19 cellular contexts compared by ENCODE assay signal in genomic region chr14:77200406-77200985, GRCh38. TPM values are rescaled to one million over a fixed set of nuclear protein-coding genes. Genes with fewer than 3 reads are reported as not detected.
DNase-seq lines count a peak whose midpoint lies in the region; ATAC-seq, FAIRE-seq and TF ChIP-seq lines count a peak whose summit lies in the region.
"Had no signal": no experiment of that assay in that cellular context is flagged by ENCODE, and none has a peak within 500 bp of the region (broad histone marks: within the 10 kb centered on the region; RNA-seq: fewer than 3 reads in every experiment).

No MANE protein-coding gene starts in this region.

- WGBS in H1 (ENCODE audit: extremely low coverage in 1 of 2, insufficient coverage in 1 of 2, insufficient read length in 1 of 2, insufficient replicate concordance in 2 of 2, low coverage in 1 of 2, low lambda C conversion rate in 2 of 2, missing lambda C conversion rate in 1 of 2), 2 experiments, result 74% methylated on average over 7 of the region's 7 CpGs; no CpG with 5 or more reads in 1 of the 2 experiments

- TF ChIP-seq RAD21 in H1 (IDR thresholded peaks at IDR 0.05 in 1 of 2, conservative IDR thresholded peaks at IDR 0.05 in 1 of 2; ENCODE audit: low read depth in 2 of 2, low read length in 2 of 2), result peak; percentile 56 to 59

- H3K27ac Mint-ChIP-seq in activated T-helper 1 cell treated with anti-CD3 and anti-CD28 coated beads, Interleukin-12 subunit alpha, Interleukin-12 subunit beta, Interleukin-2, Interleukin-4 antibody, amounts not matched to agents 30 ng/mL and 10 ng/mL and 1 ng/mL, durations not matched to agents 14 hours and 24 hours and 36 hours, result no peak overlapping the region

- H2BK12ac ChIP-seq in H1 (ENCODE audit: low read depth, low read length), result 0 out of 2 replicates have a peak overlapping the region, but pooled peaks have one; percentile 62

- POLR2A ChIA-PET in HEK293 (lab: Yijun Ruan, JAX) (no interaction called here), H1 (lab: Charles Lee; ENCODE audit: partially characterized antibody) (interaction anchor here (1.2 kb wide), 1 partner anchor 16 kb away, joined by 5 read pairs; no protein-coding TSS in a partner anchor)

- H2BK5ac ChIP-seq in H1 (ENCODE audit: low read depth, low read length), result peak overlapping the region; percentile 19; the same call in 1 of the 2 replicates

- H3K27me3 ChIP-seq in H1 (replicated peaks in 1 of 4; ENCODE audit: control insufficient read depth in 3 of 4, extremely low read depth in 1 of 4, insufficient read depth in 3 of 4, low read length in 3 of 4), result no peaks in the 10 kb centered on the region
- H3K27me3 ChIP-seq: MG63 had no signal

- no peak for TF ChIP-seq POLR2A in H1 (IDR thresholded peaks at IDR 0.05; ENCODE audit: control extremely low read depth in 1 of 2, low read depth in 2 of 2, low read length in 2 of 2)

- H2BK15ac ChIP-seq in H1 (ENCODE audit: low read length), result no peak overlapping the region

- H3K23ac ChIP-seq in H1 (ENCODE audit: insufficient read length), result no peak overlapping the region

- intact Hi-C loops in activated T-helper 1 cell treated with anti-CD3 and anti-CD28 coated beads, Interleukin-12 subunit alpha, Interleukin-12 subunit beta, Interleukin-2, Interleukin-4 antibody, amounts not matched to agents 30 ng/mL and 10 ng/mL and 1 ng/mL, durations not matched to agents 14 hours and 24 hours and 36 hours (cut with micrococcal nuclease), result no loop called here

- H3K9me3 ChIP-seq in HEK293 (ENCODE audit: control insufficient read depth, insufficient read depth, low read depth, low read length) (no peaks in the 10 kb centered on the region), H1 (ENCODE audit: insufficient read depth in 2 of 2, low read depth in 1 of 2, low read length in 1 of 2) (no peaks in the 10 kb centered on the region)
- H3K9me3 ChIP-seq: Caco-2, MG63 had no signal

- no peak overlapping the region for H4K8ac ChIP-seq in H1 (ENCODE audit: extremely low read depth, insufficient read depth, low read length)

- H3K4ac ChIP-seq in H1 (replicated peaks; ENCODE audit: insufficient read length, low read depth, low read length), result no peak overlapping the region

- FAIRE-seq in D721Med (lab: Jason Lieb, UNC) (no peak), H1 (lab: Jason Lieb, UNC) (no peak)
- FAIRE-seq: GM12892, GM19239, HepG2 had no signal

- no peaks in the 10 kb centered on the region for H3K4me1 Mint-ChIP-seq in activated T-helper 1 cell treated with anti-CD3 and anti-CD28 coated beads, Interleukin-12 subunit alpha, Interleukin-12 subunit beta, Interleukin-2, Interleukin-4 antibody, amounts not matched to agents 30 ng/mL and 10 ng/mL and 1 ng/mL, durations not matched to agents 14 hours and 24 hours and 36 hours (ENCODE audit: low read depth)

- no peaks in the 10 kb centered on the region for H3K36me3 ChIP-seq in HEK293 (ENCODE audit: control insufficient read depth in 2 of 2, insufficient read depth in 1 of 2, low read length in 2 of 2)
- H3K36me3 ChIP-seq in H1 (ENCODE audit: control insufficient read depth in 2 of 4, insufficient read depth in 4 of 4, low read length in 3 of 4), result no peaks in the 10 kb centered on the region
- H3K36me3 ChIP-seq: MG63 had no signal

- no peak overlapping the region for H4K91ac ChIP-seq in H1 (replicated peaks; ENCODE audit: insufficient read length, low read length)

- H3K4me3 ChIP-seq in HEK293 (ENCODE audit: low read depth, low read length) (no peak overlapping the region), H1 (ENCODE audit: extremely low read depth in 1 of 4, insufficient read depth in 2 of 4, low read depth in 3 of 4, low read length in 4 of 4) (no peak overlapping the region)
- H3K4me3 ChIP-seq: MG63 had no signal

- H2AFZ ChIP-seq in H1 (ENCODE audit: low read length), result no peak overlapping the region

- H3K18ac ChIP-seq in H1 (ENCODE audit: extremely low read depth, low read length), result no peak overlapping the region

- no peak overlapping the region for H3K14ac ChIP-seq in H1 (ENCODE audit: insufficient read length)

- no peak overlapping the region for H3K9ac ChIP-seq in H1 (replicated peaks in 1 of 4; ENCODE audit: extremely low read depth in 1 of 4, low read depth in 3 of 4, low read length in 3 of 4)

- peaks cover 2% of the 10 kb centered on the region for H3K27me3 Mint-ChIP-seq in activated T-helper 1 cell treated with anti-CD3 and anti-CD28 coated beads, Interleukin-12 subunit alpha, Interleukin-12 subunit beta, Interleukin-2, Interleukin-4 antibody, amounts not matched to agents 30 ng/mL and 10 ng/mL and 1 ng/mL, durations not matched to agents 14 hours and 24 hours and 36 hours (ENCODE audit: insufficient read depth)

- H3K4me3 Mint-ChIP-seq in activated T-helper 1 cell treated with anti-CD3 and anti-CD28 coated beads, Interleukin-12 subunit alpha, Interleukin-12 subunit beta, Interleukin-2, Interleukin-4 antibody, amounts not matched to agents 30 ng/mL and 10 ng/mL and 1 ng/mL, durations not matched to agents 14 hours and 24 hours and 36 hours, result no peak overlapping the region

- H2BK20ac ChIP-seq in H1 (ENCODE audit: low read length), result no peak overlapping the region

- CTCF ChIA-PET in HEK293 (lab: Yijun Ruan, JAX) (interaction anchor here (0.5 to 2.0 kb wide), 3 partner anchors 13 to 315 kb away, joined by 3 to 10 read pairs (median 5); no protein-coding TSS in a partner anchor), H1 (lab: Charles Lee; ENCODE audit: partially characterized antibody) (interaction anchor here (0.7 to 8.8 kb wide), 20 partner anchors 10 to 325 kb away, joined by 3 to 110 read pairs (median 5); partner anchors contain the start of gene ZDHHC22)

- DNase-seq in D721Med (ENCODE audit: insufficient read length, low spot score), result no peak
- DNase-seq in NCI-H524 treated with DMSO at 0.1 percent for 48 hours (lab: John Stamatoyannopoulos, UW), result peak; percentile 98
- DNase-seq in H1 (ENCODE audit: low read depth in 1 of 2, low spot score in 2 of 2), result no peak
- no peak for DNase-seq in activated T-cell treated with anti-CD3 and anti-CD28 coated beads for 4 hours
- no peak for DNase-seq in putamen (ENCODE audit: low spot score)
- DNase-seq in activated T-helper 1 cell treated with anti-CD3 and anti-CD28 coated beads, Interleukin-12 subunit alpha, Interleukin-12 subunit beta, Interleukin-2, Interleukin-4 antibody, amounts not matched to agents 30 ng/mL and 10 ng/mL and 1 ng/mL, durations not matched to agents 14 hours and 24 hours and 36 hours (ENCODE audit: low spot score), result no peak
- DNase-seq: Caco-2, DMS79, GDM1, MG63, NCI-H1092 treated with DMSO at 0.1 percent for 48 hours, NCI-H187 treated with DMSO at 0.1 percent for 48 hours, NCI-H526 treated with DMSO at 0.1 percent for 48 hours had no signal

- H3K4me1 ChIP-seq in HEK293 (ENCODE audit: control insufficient read depth, insufficient read depth, low read length) (no peaks in the 10 kb centered on the region), H1 (replicated peaks in 1 of 4; ENCODE audit: control insufficient read depth in 3 of 4, insufficient read depth in 4 of 4, low read length in 3 of 4) (peaks cover 0 to 8% (median 4%) of the 10 kb centered on the region in 4 experiments; a peak in 3 of 7 replicates)
- H3K4me1 ChIP-seq: Caco-2 had no signal

- H3K4me2 ChIP-seq in H1 (ENCODE audit: insufficient read depth in 1 of 2, low read depth in 2 of 2, low read length in 2 of 2), result no peak overlapping the region

- H4K5ac ChIP-seq in H1 (ENCODE audit: insufficient read length, low read depth, low read length), result no peak overlapping the region

- TF ChIP-seq CTCF in D721Med (IDR thresholded peaks at IDR 0.05; ENCODE audit: insufficient read depth, missing control alignments), result peak; percentile 14
- no peak for TF ChIP-seq CTCF in HEK293 (tag by site-specific recombination; IDR thresholded peaks at IDR 0.05)
- peak; percentile 41 to 56 (median 54) for TF ChIP-seq CTCF in H1 (IDR thresholded peaks at IDR 0.05; ENCODE audit: control extremely low read depth in 1 of 3, insufficient read depth in 1 of 3, low read depth in 1 of 3, low read length in 3 of 3)

- no peaks in the 10 kb centered on the region for H3K79me1 ChIP-seq in H1 (ENCODE audit: low read depth, low read length)

- H3K56ac ChIP-seq in H1 (replicated peaks; ENCODE audit: insufficient read length, low read depth, low read length), result no peak overlapping the region

- H3K36me3 Mint-ChIP-seq in activated T-helper 1 cell treated with anti-CD3 and anti-CD28 coated beads, Interleukin-12 subunit alpha, Interleukin-12 subunit beta, Interleukin-2, Interleukin-4 antibody, amounts not matched to agents 30 ng/mL and 10 ng/mL and 1 ng/mL, durations not matched to agents 14 hours and 24 hours and 36 hours (ENCODE audit: low read depth), result no peaks in the 10 kb centered on the region

- no peak for TF ChIP-seq EP300 in H1 (IDR thresholded peaks at IDR 0.05; ENCODE audit: borderline replicate concordance in 1 of 2, low read depth in 2 of 2, low read length in 2 of 2)

- ATAC-seq in GM19351 (IDR thresholded peaks at IDR 0.05; ENCODE audit: unreplicated experiment), result no peak
- ATAC-seq: HepG2 had no signal

- H3K23me2 ChIP-seq in H1 (ENCODE audit: low read depth, low read length), result no peaks in the 10 kb centered on the region

- H2AK5ac ChIP-seq in H1 (ENCODE audit: low read depth, low read length), result no peak overlapping the region

- H3K79me2 ChIP-seq in H1 (ENCODE audit: control insufficient read depth in 1 of 2, insufficient read depth in 2 of 2, low read length in 2 of 2), result no peaks in the 10 kb centered on the region

- no peaks in the 10 kb centered on the region for H3K9me3 Mint-ChIP-seq in activated T-helper 1 cell treated with anti-CD3 and anti-CD28 coated beads, Interleukin-12 subunit alpha, Interleukin-12 subunit beta, Interleukin-2, Interleukin-4 antibody, amounts not matched to agents 30 ng/mL and 10 ng/mL and 1 ng/mL, durations not matched to agents 14 hours and 24 hours and 36 hours

- H4K20me1 ChIP-seq in H1 (replicated peaks in 1 of 2; ENCODE audit: control insufficient read depth in 1 of 2, insufficient read depth in 2 of 2, low read length in 2 of 2), result no peaks in the 10 kb centered on the region

- H2BK120ac ChIP-seq in H1 (replicated peaks; ENCODE audit: low read depth, low read length), result no peak overlapping the region

- H3K27ac ChIP-seq in HEK293 (ENCODE audit: extremely low read depth, low read depth, low read length) (no peak overlapping the region), H1 (ENCODE audit: low read depth, low read length) (no peak overlapping the region)

RNA-seq across cellular contexts. Expression of gene TMEM63C, which starts 18.9 kb away (rescaled TPM):
- total RNA-seq in H1 (2021; fragmentation: NEBNext Ultra II Directional; extraction: Animal tissue kit (Norgen Biotek cat#: 25700)), result 7.0 and 7.6 TPM in 2 replicates
- 3.0 and 3.7 TPM in 2 replicates for polyA plus RNA-seq in H1 (2011; rRNA removed)
- polyA plus RNA-seq in H1 (2011; cell fraction: cytosol; rRNA removed), result 3.6 TPM
- 7.8 TPM for polyA plus RNA-seq in H1 (2011; cell fraction: nucleus; rRNA removed)
- polyA plus RNA-seq in H1 (2012, experiment 1 of 2), result 4.5 to 6.5 TPM (median 5.4 TPM) in 4 replicates
- 2.4 TPM for polyA plus RNA-seq in H1 (2012, experiment 2 of 2)
- 7.3 TPM for polyA plus RNA-seq in H1 (2013, experiment 1 of 2)
- polyA plus RNA-seq in H1 (2013, experiment 2 of 2), result 6.9 TPM
- 6.0 and 7.1 TPM in 2 replicates for polyA minus RNA-seq in H1 (2011; rRNA and poly(A)+ RNA removed)
- polyA minus RNA-seq in H1 (2011; cell fraction: cytosol; rRNA and poly(A)+ RNA removed), result 4.5 TPM
- polyA minus RNA-seq in H1 (2011; cell fraction: nucleus; rRNA and poly(A)+ RNA removed), result 7.2 TPM
- 1.6 TPM in 2 replicates for total RNA-seq in activated T-helper 1 cell treated with anti-CD3 and anti-CD28 coated beads, Interleukin-12 subunit alpha, Interleukin-12 subunit beta, Interleukin-2, Interleukin-4 antibody, amounts not matched to agents 30 ng/mL and 10 ng/mL and 1 ng/mL, durations not matched to agents 14 hours and 24 hours and 36 hours

RNA-seq across cellular contexts. Expression of gene ZDHHC22, which starts 58.9 kb away (rescaled TPM):
- 55.2 and 59.3 TPM in 2 replicates for total RNA-seq in H1 (2021; fragmentation: NEBNext Ultra II Directional; extraction: Animal tissue kit (Norgen Biotek cat#: 25700))
- polyA plus RNA-seq in H1 (2011; rRNA removed), result 23.8 and 30.7 TPM in 2 replicates
- polyA plus RNA-seq in H1 (2011; cell fraction: cytosol; rRNA removed), result 20.3 TPM
- polyA plus RNA-seq in H1 (2011; cell fraction: nucleus; rRNA removed), result 28.0 TPM
- 45.5 to 55.8 TPM (median 50.5 TPM) in 4 replicates for polyA plus RNA-seq in H1 (2012, experiment 1 of 2)
- polyA plus RNA-seq in H1 (2012, experiment 2 of 2), result 46.2 TPM
- polyA plus RNA-seq in H1 (2013, experiment 1 of 2), result 62.0 TPM
- polyA plus RNA-seq in H1 (2013, experiment 2 of 2), result 72.6 TPM
- 23.4 and 26.4 TPM in 2 replicates for polyA minus RNA-seq in H1 (2011; rRNA and poly(A)+ RNA removed)
- polyA minus RNA-seq in H1 (2011; cell fraction: cytosol; rRNA and poly(A)+ RNA removed), result 10.2 TPM
- polyA minus RNA-seq in H1 (2011; cell fraction: nucleus; rRNA and poly(A)+ RNA removed), result 11.5 TPM
- total RNA-seq in activated T-helper 1 cell treated with anti-CD3 and anti-CD28 coated beads, Interleukin-12 subunit alpha, Interleukin-12 subunit beta, Interleukin-2, Interleukin-4 antibody, amounts not matched to agents 30 ng/mL and 10 ng/mL and 1 ng/mL, durations not matched to agents 14 hours and 24 hours and 36 hours, result not detected in 2 replicates
- total RNA-seq: Caco-2, H4, HepG2 had no signal
- polyA plus RNA-seq: HepG2 had no signal

Comparison
In these comparisons a context has a peak if more than half of its experiments do, and no peak if none do; other contexts are left out.
1. RNA of gene ZDHHC22, which starts 58.9 kb away (total RNA-seq): 55.2 to 59.3 TPM in H1; not detected in activated T-helper 1 cell treated with anti-CD3 and anti-CD28 coated beads, Interleukin-12 subunit alpha, Interleukin-12 subunit beta, Interleukin-2, Interleukin-4 antibody, amounts not matched to agents 30 ng/mL and 10 ng/mL and 1 ng/mL, durations not matched to agents 14 hours and 24 hours and 36 hours; every median in the first group is over 10 times any median in the second.